8 cellular contexts compared by ENCODE assay signal in genomic region chr1:248622491-248623106, GRCh38. TPM values are rescaled to one million over a fixed set of nuclear protein-coding genes. Genes with fewer than 3 reads are reported as not detected.
DNase-seq lines count a peak whose midpoint lies in the region; ATAC-seq, FAIRE-seq and TF ChIP-seq lines count a peak whose summit lies in the region.

No MANE protein-coding gene starts in this region.

- H3K4me3 ChIP-seq in A549: no peak overlapping the region
- H3K4me3 ChIP-seq in HEK293 (ENCODE audit: low read depth, low read length): no peak overlapping the region
- H3K4me3 ChIP-seq in MM.1S (ENCODE audit: low read length): no peak overlapping the region
- H3K4me3 ChIP-seq in WERI-Rb-1 (ENCODE audit: low read depth, low read length): no peak overlapping the region

- no peak for TF ChIP-seq EP300 in A549 (IDR thresholded peaks at IDR 0.05)

- no peaks in the 10 kb centered on the region for H3K79me2 ChIP-seq in MM.1S (ENCODE audit: low read length)

- no peak overlapping the region for H3K9ac ChIP-seq in MM.1S (ENCODE audit: low read length)

- peak; percentile 53 to 67 for TF ChIP-seq RAD21 in A549 (conservative IDR thresholded peaks at IDR 0.05 in 1 of 2, IDR thresholded peaks at IDR 0.05 in 1 of 2)

- POLR2A ChIA-PET in A549 (lab: Yijun Ruan, JAX): no interaction called here
- POLR2A ChIA-PET in HEK293 (lab: Yijun Ruan, JAX): no interaction called here

- H3K27ac ChIP-seq in A549 (no peak overlapping the region), HEK293 (ENCODE audit: extremely low read depth, low read depth, low read length) (no peak overlapping the region), MM.1S (ENCODE audit: low read length) (no peak overlapping the region), WERI-Rb-1 (no peak overlapping the region)

- CTCF ChIA-PET in A549 (lab: Yijun Ruan, JAX) (interaction anchor here (0.7 to 2.2 kb wide), 5 partner anchors 8 to 245 kb away, joined by 3 to 12 read pairs (median 3); no protein-coding TSS in a partner anchor), HEK293 (lab: Yijun Ruan, JAX) (interaction anchor here (0.7 to 5.1 kb wide), 4 partner anchors 184 to 908 kb away, joined by 3 to 25 read pairs (median 5); no protein-coding TSS in a partner anchor)

- H3K27me3 ChIP-seq in MM.1S (replicated peaks; ENCODE audit: insufficient read depth, low read length) (no peaks in the 10 kb centered on the region), WERI-Rb-1 (ENCODE audit: insufficient read depth, low read depth, severe bottlenecking) (peaks cover 84% of the 10 kb centered on the region)

- H3K9me2 ChIP-seq in MM.1S (replicated peaks; ENCODE audit: insufficient read depth, low read length): no peaks in the 10 kb centered on the region

- TF ChIP-seq CTCF in A549 (IDR thresholded peaks at IDR 0.05) (peak; percentile 43), HEK293 (tag by site-specific recombination; IDR thresholded peaks at IDR 0.05) (no peak), MM.1S (IDR thresholded peaks at IDR 0.05; ENCODE audit: low read length) (peak; percentile 49), WERI-Rb-1 (IDR thresholded peaks at IDR 0.05; ENCODE audit: low read depth, low read length) (peak; percentile 25; the same call in 1 of the 2 replicates)

- no peak overlapping the region for H3K4me2 ChIP-seq in A549
- H3K4me2 ChIP-seq in MM.1S (ENCODE audit: low read depth, low read length): no peak overlapping the region

- no peaks in the 10 kb centered on the region for H3K9me3 ChIP-seq in A549
- H3K9me3 ChIP-seq in HEK293 (ENCODE audit: control insufficient read depth, insufficient read depth, low read depth, low read length): no peaks in the 10 kb centered on the region
- H3K9me3 ChIP-seq in MM.1S (replicated peaks; ENCODE audit: insufficient read depth, low read length): no peaks in the 10 kb centered on the region
- H3K9me3 ChIP-seq in WERI-Rb-1 (ENCODE audit: severe bottlenecking): no peaks in the 10 kb centered on the region

- H4K20me1 ChIP-seq in MM.1S (ENCODE audit: insufficient read depth, low read length): no peaks in the 10 kb centered on the region

- peak; percentile 82 to 85 for ATAC-seq in A549
- peak; percentile 82 for ATAC-seq in left lobe of liver

- 47% methylated on average over 5 of the region's 5 CpGs for WGBS in A549 (ENCODE audit: missing lambda C conversion rate)

- H3K36me3 ChIP-seq in HEK293 (ENCODE audit: control insufficient read depth in 2 of 2, insufficient read depth in 1 of 2, low read length in 2 of 2): no peaks in the 10 kb centered on the region
- no peaks in the 10 kb centered on the region for H3K36me3 ChIP-seq in MM.1S (replicated peaks; ENCODE audit: insufficient read depth, low read length)
- H3K36me3 ChIP-seq in WERI-Rb-1: no peaks in the 10 kb centered on the region

- DNase-seq in A549 (ENCODE audit: low read depth in 1 of 2, low spot score in 1 of 2) (peak; percentile 44 to 54), GM04503 (ENCODE audit: low read depth) (peak; percentile 7), MM.1S (peak; percentile 30), WERI-Rb-1 (no peak), left lobe of liver (ENCODE audit: low spot score) (no peak)
- DNase-seq in effector CD4-positive, alpha-beta T cell: no peak
- no peak for DNase-seq in activated CD4-positive, alpha-beta T cell treated with anti-CD3 and anti-CD28 coated beads for 1 hour

- peak; percentile 77 for FAIRE-seq in A549 (lab: Jason Lieb, UNC)

- H3K4me1 ChIP-seq in A549 (no peaks in the 10 kb centered on the region), HEK293 (ENCODE audit: control insufficient read depth, insufficient read depth, low read length) (no peaks in the 10 kb centered on the region), MM.1S (ENCODE audit: low read length) (no peaks in the 10 kb centered on the region)

- no peak for TF ChIP-seq POLR2A in A549 (IDR thresholded peaks at IDR 0.05; ENCODE audit: low read length)

- no peak overlapping the region for H2AFZ ChIP-seq in MM.1S (ENCODE audit: low read length)

- no peaks in the 10 kb centered on the region for H3F3A ChIP-seq in MM.1S (ENCODE audit: insufficient read depth, low read length)

TF ChIP-seq in A549, 52 proteins besides CTCF, POLR2A, EP300 and RAD21:
- TF ChIP-seq SMC3 (IDR thresholded peaks at IDR 0.05) (peak; percentile 46; the same call in 2 of the 3 replicates), GATA3 (IDR thresholded peaks at IDR 0.05; ENCODE audit: borderline replicate concordance) (no peak), ZC3H11A (IDR thresholded peaks at IDR 0.05) (no peak), EHMT2 (IDR thresholded peaks at IDR 0.05; ENCODE audit: low read depth) (no peak)
TF ChIP-seq in A549: peak in this region for 1.

TF ChIP-seq in HEK293, 187 proteins besides CTCF, POLR2A, EP300 and RAD21:
- TF ChIP-seq ZNF274 (IDR thresholded peaks at IDR 0.05; ENCODE audit: low read length) (no peak), ZNF274 (tag by site-specific recombination; IDR thresholded peaks at IDR 0.05; ENCODE audit: borderline replicate concordance) (no peak), PRDM4 (tag by site-specific recombination; IDR thresholded peaks at IDR 0.05) (no peak), ZNF654 (tag by site-specific recombination; IDR thresholded peaks at IDR 0.05; ENCODE audit: low read depth) (0 out of 2 replicates have a peak, but pooled peaks have one; percentile 11), ZNF133 (tag by site-specific recombination; IDR thresholded peaks at IDR 0.05) (no peak), ZNF292 (tag by site-specific recombination; IDR thresholded peaks at IDR 0.05; ENCODE audit: borderline replicate concordance, low read depth) (no peak), ZNF394 (tag by site-specific recombination; IDR thresholded peaks at IDR 0.05; ENCODE audit: borderline replicate concordance) (no peak)

RNA-seq across cellular contexts. Expression of gene OR2T11, which starts 12.3 kb away (rescaled TPM):
- polyA plus RNA-seq in A549 (2011; rRNA removed): not detected in 2 replicates
- polyA plus RNA-seq in A549 (2012; cell fraction: cytosol; rRNA removed): not detected in 2 replicates
- not detected in 2 replicates for polyA plus RNA-seq in A549 (2012; cell fraction: nucleus; rRNA removed)
- polyA plus RNA-seq in A549 (2017; fragmentation: RNase III; extraction: RNeasy Plus Mini Kit Qiagen cat#74134 plus additional on column Dnase treatment): not detected in 3 replicates
- not detected in 2 replicates for polyA minus RNA-seq in A549 (2011; rRNA and poly(A)+ RNA removed)
- not detected for total RNA-seq in left lobe of liver

RNA-seq across cellular contexts. Expression of gene OR2T35, which starts 22.5 kb away (rescaled TPM):
- not detected in 2 replicates for polyA plus RNA-seq in A549 (2011; rRNA removed)
- not detected in 2 replicates for polyA plus RNA-seq in A549 (2012; cell fraction: cytosol; rRNA removed)
- polyA plus RNA-seq in A549 (2012; cell fraction: nucleus; rRNA removed): not detected in 2 replicates
- not detected in 3 replicates for polyA plus RNA-seq in A549 (2017; fragmentation: RNase III; extraction: RNeasy Plus Mini Kit Qiagen cat#74134 plus additional on column Dnase treatment)
- polyA minus RNA-seq in A549 (2011; rRNA and poly(A)+ RNA removed): not detected in 2 replicates
- total RNA-seq in left lobe of liver: not detected

RNA-seq across cellular contexts. Expression of gene OR2T10, which starts 25.1 kb away (rescaled TPM):
- not detected in 2 replicates for polyA plus RNA-seq in A549 (2011; rRNA removed)
- polyA plus RNA-seq in A549 (2012; cell fraction: cytosol; rRNA removed): not detected in 2 replicates
- not detected in 2 replicates for polyA plus RNA-seq in A549 (2012; cell fraction: nucleus; rRNA removed)
- polyA plus RNA-seq in A549 (2017; fragmentation: RNase III; extraction: RNeasy Plus Mini Kit Qiagen cat#74134 plus additional on column Dnase treatment): not detected in 3 replicates
- polyA minus RNA-seq in A549 (2011; rRNA and poly(A)+ RNA removed): not detected in 2 replicates
- total RNA-seq in left lobe of liver: not detected

RNA-seq across cellular contexts. Expression of gene OR2T27, which starts 32.7 kb away (rescaled TPM):
- polyA plus RNA-seq in A549 (2011; rRNA removed) (not detected in 2 replicates), A549 (2017; fragmentation: RNase III; extraction: RNeasy Plus Mini Kit Qiagen cat#74134 plus additional on column Dnase treatment) (not detected in 3 replicates)
- polyA plus RNA-seq in A549 (2012; cell fraction: cytosol; rRNA removed): not detected in 2 replicates
- not detected in 2 replicates for polyA plus RNA-seq in A549 (2012; cell fraction: nucleus; rRNA removed)
- not detected in 2 replicates for polyA minus RNA-seq in A549 (2011; rRNA and poly(A)+ RNA removed)
- not detected for total RNA-seq in left lobe of liver

RNA-seq across cellular contexts. Expression of gene OR2T34, which starts 48.0 kb away (rescaled TPM):
- polyA plus RNA-seq in A549 (2011; rRNA removed): not detected in 2 replicates
- not detected in 2 replicates for polyA plus RNA-seq in A549 (2012; cell fraction: cytosol; rRNA removed)
- polyA plus RNA-seq in A549 (2012; cell fraction: nucleus; rRNA removed): not detected in 2 replicates
- not detected in 3 replicates for polyA plus RNA-seq in A549 (2017; fragmentation: RNase III; extraction: RNeasy Plus Mini Kit Qiagen cat#74134 plus additional on column Dnase treatment)
- polyA minus RNA-seq in A549 (2011; rRNA and poly(A)+ RNA removed): not detected in 2 replicates
- total RNA-seq in left lobe of liver: not detected

Comparison
In these comparisons a context has a peak if more than half of its experiments do, and no peak if none do; other contexts are left out.
1. DNase-seq: peak in A549 (2 of 2), GM04503 (single experiment) and MM.1S (single experiment); none in WERI-Rb-1 (single experiment), left lobe of liver (single experiment), effector CD4-positive, alpha-beta T cell (single experiment) and activated CD4-positive, alpha-beta T cell treated with anti-CD3 and anti-CD28 coated beads for 1 hour (single experiment).
2. Of the 5 proteins assayed by ChIP-seq in both HEK293 and A549: peak only in HEK293: none; only in A549: CTCF; in both: none; in neither: 4.